13 cellular contexts compared by ENCODE assay signal in genomic region chr14:22849212-22849819, GRCh38. TPM values are rescaled to one million over a fixed set of nuclear protein-coding genes. Genes with fewer than 3 reads are reported as not detected.
DNase-seq lines count a peak whose midpoint lies in the region; ATAC-seq and TF ChIP-seq lines count a peak whose summit lies in the region.
"Had no signal": no experiment of that assay in that cellular context is flagged by ENCODE, and none has a peak within 500 bp of the region (broad histone marks: within the 10 kb centered on the region; RNA-seq: fewer than 3 reads in every experiment).

No MANE protein-coding gene starts in this region.

- H3K36me3 Mint-ChIP-seq in HFFc6 (ENCODE audit: low read depth) = peaks cover 18% of the 10 kb centered on the region
- H3K36me3 Mint-ChIP-seq in stimulated activated effector memory CD8-positive, alpha-beta T cell treated with anti-CD3 and anti-CD28 coated beads, Interleukin-12 subunit alpha, Interleukin-12 subunit beta, amount 100 ng/mL, for 72 hours = peaks cover 4% of the 10 kb centered on the region
- H3K36me3 Mint-ChIP-seq: memory B cell had no signal

- H3K4me1 Mint-ChIP-seq in HFFc6 (ENCODE audit: low read depth) = peaks cover 77% of the 10 kb centered on the region
- H3K4me1 Mint-ChIP-seq in stimulated activated effector memory CD8-positive, alpha-beta T cell treated with anti-CD3 and anti-CD28 coated beads, Interleukin-12 subunit alpha, Interleukin-12 subunit beta, amount 100 ng/mL, for 72 hours = peaks cover 20% of the 10 kb centered on the region

- H3K27ac Mint-ChIP-seq in HFFc6 = peak overlapping the region; percentile 100
- H3K27ac Mint-ChIP-seq in stimulated activated effector memory CD8-positive, alpha-beta T cell treated with anti-CD3 and anti-CD28 coated beads, Interleukin-12 subunit alpha, Interleukin-12 subunit beta, amount 100 ng/mL, for 72 hours = peak overlapping the region; percentile 59
- H3K27ac Mint-ChIP-seq: activated B cell treated with CpG ODN at 0.5 μM for 24 hours, memory B cell had no signal

- intact Hi-C loops in left lung (cut with DNase I) = no loop called here

- no peaks in the 10 kb centered on the region for H3K27me3 ChIP-seq in left lung

- H3K4me3 ChIP-seq in coronary artery (peak overlapping the region; percentile 49), left lung (no peak overlapping the region)

- H3K27me3 Mint-ChIP-seq in HFFc6 (ENCODE audit: insufficient read depth) = peaks cover 2% of the 10 kb centered on the region

- peak overlapping the region; percentile 90 to 94 for H3K27ac ChIP-seq in coronary artery
- peak overlapping the region; percentile 71 to 88 for H3K27ac ChIP-seq in left lung
- H3K27ac ChIP-seq: HL-60 had no signal

- peak overlapping the region; percentile 59 for H3K4me3 Mint-ChIP-seq in HFFc6
- no peak overlapping the region for H3K4me3 Mint-ChIP-seq in stimulated activated effector memory CD8-positive, alpha-beta T cell treated with anti-CD3 and anti-CD28 coated beads, Interleukin-12 subunit alpha, Interleukin-12 subunit beta, amount 100 ng/mL, for 72 hours
- H3K4me3 Mint-ChIP-seq: activated B cell treated with CpG ODN at 0.5 μM for 24 hours, memory B cell had no signal

- H3K9me3 Mint-ChIP-seq in HFFc6 = no peaks in the 10 kb centered on the region
- H3K9me3 Mint-ChIP-seq in stimulated activated effector memory CD8-positive, alpha-beta T cell treated with anti-CD3 and anti-CD28 coated beads, Interleukin-12 subunit alpha, Interleukin-12 subunit beta, amount 100 ng/mL, for 72 hours = no peaks in the 10 kb centered on the region
- H3K9me3 Mint-ChIP-seq: activated B cell treated with CpG ODN at 0.5 μM for 24 hours, memory B cell had no signal

- no peaks in the 10 kb centered on the region for H3K9me3 ChIP-seq in left lung

- H3K4me1 ChIP-seq in left lung = peaks cover 29 to 78% of the 10 kb centered on the region in 2 donors

- no peak for DNase-seq in HFFc6
- peak; percentile 89 for DNase-seq in coronary artery (ENCODE audit: low spot score)
- peak in 1 of 2 donors; percentile 61 for DNase-seq in left lung
- DNase-seq in stimulated activated effector memory CD8-positive, alpha-beta T cell treated with anti-CD3 and anti-CD28 coated beads, Interleukin-12 subunit alpha, Interleukin-12 subunit beta, amount 100 ng/mL, for 72 hours (ENCODE audit: low spot score in 2 of 2) = no peak
- DNase-seq in activated effector memory CD4-positive, alpha-beta T cell treated with anti-CD3 and anti-CD28 coated beads, Interleukin-2, amount 50 U/mL, for 16 hours = no peak
- DNase-seq: activated B cell treated with CpG ODN at 0.5 μM for 24 hours; central memory CD4-positive, alpha-beta T cell; GF-D8 had no signal

- peaks cover 0 to 27% of the 10 kb centered on the region in 2 donors for H3K36me3 ChIP-seq in left lung

- TF ChIP-seq CTCF in HFFc6 (IDR thresholded peaks at IDR 0.05) (no peak), coronary artery (IDR thresholded peaks at IDR 0.05) (no peak), left lung (IDR thresholded peaks at IDR 0.05) (no peak)

- ATAC-seq in left lung (peak; percentile 4), HG02981 (IDR thresholded peaks at IDR 0.05; ENCODE audit: unreplicated experiment) (no peak), HG02973 (IDR thresholded peaks at IDR 0.05; ENCODE audit: unreplicated experiment) (no peak), HG02885 (IDR thresholded peaks at IDR 0.05; ENCODE audit: poor library complexity, unreplicated experiment) (no peak)
- ATAC-seq in stimulated activated effector memory CD8-positive, alpha-beta T cell treated with anti-CD3 and anti-CD28 coated beads, Interleukin-12 subunit alpha, Interleukin-12 subunit beta, amount 100 ng/mL, for 72 hours = no peak

RNA-seq across cellular contexts. Expression of gene MMP14, which starts 12.9 kb away (rescaled TPM):
- total RNA-seq in HFFc6 (2021; fragmentation: NEBNext Ultra II Directional; extraction: Animal tissue kit (Norgen Biotek cat#: 25700)) = 100 to 1,000 TPM; 284 to 322 (median 298) TPM
- total RNA-seq in left lung = 100 to 1,000 TPM; 201 to 225 TPM

RNA-seq across cellular contexts. Expression of gene MRPL52, which starts 19.6 kb away (rescaled TPM):
- 100 to 1,000 TPM; 135 to 195 (median 167) TPM for total RNA-seq in HFFc6 (2021; fragmentation: NEBNext Ultra II Directional; extraction: Animal tissue kit (Norgen Biotek cat#: 25700))
- 10 to 100 TPM; 72.3 to 84.7 TPM for total RNA-seq in left lung

RNA-seq across cellular contexts. Expression of gene LRP10, which starts 22.2 kb away (rescaled TPM):
- total RNA-seq in HFFc6 (2021; fragmentation: NEBNext Ultra II Directional; extraction: Animal tissue kit (Norgen Biotek cat#: 25700)) = 100 to 1,000 TPM; 168 to 226 (median 186) TPM
- total RNA-seq in left lung = 100 to 1,000 TPM; 141 to 147 TPM

RNA-seq across cellular contexts. Expression of gene REM2, which starts 33.7 kb away (rescaled TPM):
- total RNA-seq in HFFc6 (2021; fragmentation: NEBNext Ultra II Directional; extraction: Animal tissue kit (Norgen Biotek cat#: 25700)) = under 1 TPM in 4 of 6 experiments, not detected in 2; 0.09 to 0.17 (median 0.14) TPM
- under 1 TPM; 0.29 to 0.73 TPM for total RNA-seq in left lung

RNA-seq across cellular contexts. Expression of gene SLC7A7, which starts 34.1 kb away (rescaled TPM):
- 1 to 10 TPM in 1 of 6 experiments, under 1 TPM in 5; 0.31 to 1.3 (median 0.56) TPM for total RNA-seq in HFFc6 (2021; fragmentation: NEBNext Ultra II Directional; extraction: Animal tissue kit (Norgen Biotek cat#: 25700))
- total RNA-seq in left lung = 10 to 100 TPM; 41.2 to 67.6 TPM
